Comparison of ENCODE assay signal across 27 cellular contexts in the genomic region with DNA sequence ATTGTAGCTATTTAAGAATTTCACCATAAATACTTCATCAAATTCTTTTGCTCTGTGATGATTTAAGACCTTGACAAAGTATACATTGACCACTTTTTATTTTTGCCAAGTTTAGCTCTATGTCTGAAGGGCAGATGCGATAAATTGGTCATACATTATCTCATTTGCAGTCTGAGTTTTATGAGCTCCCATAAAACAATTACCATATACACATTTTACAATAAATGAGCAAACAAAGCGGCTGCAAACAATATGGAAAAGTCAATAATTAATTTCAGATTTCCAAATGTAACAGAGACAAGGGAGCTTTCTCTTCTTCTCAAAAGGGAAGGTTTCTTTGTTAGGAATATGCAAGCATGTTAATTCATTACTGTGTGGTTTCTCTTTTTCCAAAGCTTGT. TPM values are rescaled to one million over a fixed set of nuclear protein-coding genes. Genes with fewer than 3 reads are reported as not detected.
"Had no signal": no experiment of that assay in that cellular context is flagged by ENCODE, and none has a peak within 500 bp of the region (broad histone marks: within the 10 kb centered on the region; RNA-seq: fewer than 3 reads in every experiment).

No MANE protein-coding gene starts in this region.

- H3K27ac Mint-ChIP-seq: naive thymus-derived CD8-positive, alpha-beta T cell had no signal

- H3K4me1 ChIP-seq: right atrium auricular region, sigmoid colon, stomach had no signal

- H3K4me1 Mint-ChIP-seq: naive thymus-derived CD8-positive, alpha-beta T cell; neural crest cell had no signal

- H3K36me3 ChIP-seq: right atrium auricular region, sigmoid colon, stomach, thoracic aorta, transverse colon had no signal

- DNase-seq: effector CD4-positive, alpha-beta T cell; foreskin melanocyte; head of caudate nucleus; hippocampal formation; naive thymus-derived CD8-positive, alpha-beta T cell; posterior cingulate gyrus; sigmoid colon; stimulated activated CD4-positive, alpha-beta T cell treated with anti-CD3 and anti-CD28 coated beads, Interleukin-2, amount 100 ng/mL, for 24 hours; stimulated activated naive CD4-positive, alpha-beta T cell; stomach; substantia nigra; transverse colon had no signal

- H3K9me3 ChIP-seq: right atrium auricular region, sigmoid colon, thoracic aorta, transverse colon had no signal

- H3K36me3 Mint-ChIP-seq: naive thymus-derived CD8-positive, alpha-beta T cell had no signal

- H3K27me3 ChIP-seq: right atrium auricular region, sigmoid colon, stomach had no signal

- H3K27ac ChIP-seq: coronary artery, right atrium auricular region, sigmoid colon, skin epidermis, stomach, thoracic aorta, transverse colon had no signal

- H3K9me3 Mint-ChIP-seq: neural crest cell had no signal

- H3K4me3 Mint-ChIP-seq: naive thymus-derived CD8-positive, alpha-beta T cell; neural crest cell had no signal

- H3K4me3 ChIP-seq: coronary artery, right atrium auricular region, sigmoid colon, skin epidermis, stomach, thoracic aorta, transverse colon had no signal

- H3K27me3 Mint-ChIP-seq: naive thymus-derived CD8-positive, alpha-beta T cell had no signal

RNA-seq across cellular contexts. Expression of a gene that starts 6.8 kb away (rescaled TPM):
- total RNA-seq: dermis microvascular lymphatic vessel endothelial cell; kidney epithelial cell; liver; lung microvascular endothelial cell; mesenteric fat pad; mononuclear cell; naive thymus-derived CD8-positive, alpha-beta T cell; neural crest cell; osteocyte; pulmonary artery endothelial cell; right atrium auricular region; sigmoid colon; stomach; thoracic aorta; transverse colon; ureter had no signal
- polyA plus RNA-seq: esophagus; liver; naive thymus-derived CD8-positive, alpha-beta T cell; sigmoid colon; stomach had no signal
